Comparison of ENCODE assay signal across 25 cellular contexts in genomic region chr10:110219884-110220283, GRCh38. TPM values are rescaled to one million over a fixed set of nuclear protein-coding genes. Genes with fewer than 3 reads are reported as not detected.
DNase-seq lines count a peak whose midpoint lies in the region; ATAC-seq, FAIRE-seq and TF ChIP-seq lines count a peak whose summit lies in the region.
"Had no signal": no experiment of that assay in that cellular context is flagged by ENCODE, and none has a peak within 500 bp of the region (broad histone marks: within the 10 kb centered on the region; RNA-seq: fewer than 3 reads in every experiment).

No MANE protein-coding gene starts in this region.

- TF ChIP-seq EP300 in HepG2 (IDR thresholded peaks at IDR 0.05; ENCODE audit: low read depth in 2 of 2, low read length in 2 of 2) (no peak), HepG2 (CRISPR knock-in tag; IDR thresholded peaks at IDR 0.05; ENCODE audit: borderline replicate concordance) (no peak), ovary (IDR thresholded peaks at IDR 0.05) (no peak), transverse colon (IDR thresholded peaks at IDR 0.05; ENCODE audit: low read depth) (no peak)

- peaks cover 70% of the 10 kb centered on the region for H3K4me1 ChIP-seq in HepG2 (ENCODE audit: insufficient read depth, low read length)
- H3K4me1 ChIP-seq in right lobe of liver: peaks cover 0 to 2% (median 0%) of the 10 kb centered on the region in 4 donors
- H3K4me1 ChIP-seq in ovary (ENCODE audit: insufficient read depth): peaks cover 20% of the 10 kb centered on the region
- H3K4me1 ChIP-seq in transverse colon: peaks cover 15 to 53% (median 23%) of the 10 kb centered on the region in 4 donors
- H3K4me1 ChIP-seq in SJCRH30: peaks cover 19% of the 10 kb centered on the region

- TF ChIP-seq CTCF in HepG2 (CRISPR knock-in tag; IDR thresholded peaks at IDR 0.05): peak; percentile 39; the same call in 1 of the 2 replicates
- no peak for TF ChIP-seq CTCF in right lobe of liver (IDR thresholded peaks at IDR 0.05)
- TF ChIP-seq CTCF in ovary (IDR thresholded peaks at IDR 0.05): no peak
- TF ChIP-seq CTCF in transverse colon (IDR thresholded peaks at IDR 0.05): no peak

- H3K36me3 ChIP-seq in HepG2 (replicated peaks in 1 of 2; ENCODE audit: control insufficient read depth in 1 of 2, insufficient read depth in 2 of 2, low read length in 2 of 2) (no peaks in the 10 kb centered on the region), right lobe of liver (no peaks in the 10 kb centered on the region), ovary (no peaks in the 10 kb centered on the region), transverse colon (no peaks in the 10 kb centered on the region), SJCRH30 (no peaks in the 10 kb centered on the region)
- H3K36me3 ChIP-seq: BLaER1, thyroid gland had no signal

- POLR2A ChIA-PET in HepG2 (lab: Yijun Ruan, JAX): no interaction called here

- ATAC-seq in HepG2 (peak; percentile 41), right lobe of liver (no peak)
- ATAC-seq: GM12878; stimulated activated effector memory CD8-positive, alpha-beta T cell treated with anti-CD3 and anti-CD28 coated beads, Interleukin-12 subunit alpha, Interleukin-12 subunit beta, amount 100 ng/mL, for 72 hours had no signal

- 20% methylated on average over 7 of the region's 7 CpGs for WGBS in HepG2 (ENCODE audit: low lambda C conversion rate)
- WGBS in right lobe of liver (ENCODE audit: insufficient coverage, low coverage, low lambda C conversion rate, missing lambda C conversion rate): 82% methylated on average over 7 of the region's 7 CpGs
- 78 to 85% (median 84%) methylated on average over 7 of the region's 7 CpGs for WGBS in ovary, 3 donors
- whole genome bisulfite sequencing in transverse colon (ENCODE audit: low coverage in 1 of 2), 2 donors: 77 to 86% methylated on average over 2 to 7 of the region's 7 CpGs

- H3K4me3 ChIP-seq in HepG2 (replicated peaks in 1 of 3; ENCODE audit: insufficient read depth in 1 of 3, low read depth in 2 of 3, low read length in 3 of 3) (no peak overlapping the region), right lobe of liver (no peak overlapping the region), ovary (no peak overlapping the region), transverse colon (no peak overlapping the region), SJCRH30 (no peak overlapping the region)
- H3K4me3 ChIP-seq: BLaER1, GM12878, lung, skin epidermis, thyroid gland had no signal

- DNase-seq in HepG2 (ENCODE audit: low spot score) (no peak), right lobe of liver (no peak), ovary (no peak), transverse colon (no peak), DMS53 treated with DMSO at 0.1 percent for 48 hours (lab: John Stamatoyannopoulos, UW; ENCODE audit: unreplicated experiment) (no peak), HUDEP-2 (lab: John Stamatoyannopoulos, UW; ENCODE audit: unreplicated experiment in 76 of 76) (no peak), SJCRH30 (no peak)
- DNase-seq: activated CD4-positive, alpha-beta T cell treated with anti-CD3 and anti-CD28 coated beads for 48 hours; DND-41; effector memory CD4-positive, alpha-beta T cell; foreskin melanocyte; HCEC 1CT; NCI-H1092; NCI-H187; NCI-H2171 treated with DMSO at 0.1 percent for 48 hours; NCI-H524 treated with DMSO at 0.1 percent for 48 hours; SK-N-SH had no signal

- intact Hi-C loops in HepG2 (cut with micrococcal nuclease; ENCODE audit: unreplicated experiment): no loop called here
- intact Hi-C loops in right lobe of liver (cut with DNase I): loop anchor here (5.0 to 10.0 kb wide), 2 partner anchors 55 to 78 kb away; no protein-coding TSS in a partner anchor
- intact Hi-C loops in ovary (cut with DNase I): loop anchor here in 3 of 4 donors (10.0 kb wide), 3 partner anchors 55 to 325 kb away; no protein-coding TSS in a partner anchor
- intact Hi-C loops in transverse colon (cut with DNase I; ENCODE audit: low total_unique reads): loop anchor here (10.0 kb wide), 1 partner anchor 275 kb away; the partner anchor contains the start of gene DUSP5

- H3K27me3 ChIP-seq in HepG2 (ENCODE audit: control insufficient read depth in 1 of 2, insufficient read depth in 2 of 2, low read length in 2 of 2) (no peaks in the 10 kb centered on the region), right lobe of liver (no peaks in the 10 kb centered on the region), ovary (no peaks in the 10 kb centered on the region), transverse colon (no peaks in the 10 kb centered on the region), SJCRH30 (no peaks in the 10 kb centered on the region)
- H3K27me3 ChIP-seq: BLaER1, thyroid gland had no signal

- CTCF ChIA-PET in HepG2 (lab: Yijun Ruan, JAX; ENCODE audit: low intra/inter-chr PET ratio, low total read pairs): no interaction called here

- H2AFZ ChIP-seq in HepG2 (ENCODE audit: low read length): no peak overlapping the region

- TF ChIP-seq RAD21 in HepG2 (CRISPR knock-in tag; IDR thresholded peaks at IDR 0.05): no peak

- H3K9ac ChIP-seq in HepG2 (ENCODE audit: insufficient read depth, low read depth, low read length): no peak overlapping the region
- H3K9ac ChIP-seq: BLaER1, SK-N-SH had no signal

- H3K79me2 ChIP-seq in HepG2 (ENCODE audit: insufficient read depth, low read length): peaks cover 4% of the 10 kb centered on the region

- no peak for TF ChIP-seq POLR2A in HepG2 (IDR thresholded peaks at IDR 0.05; ENCODE audit: insufficient read depth in 1 of 2, low read depth in 2 of 2, low read length in 2 of 2)
- TF ChIP-seq POLR2A in right lobe of liver (IDR thresholded peaks at IDR 0.05): no peak
- TF ChIP-seq POLR2A in ovary (IDR thresholded peaks at IDR 0.05): no peak
- no peak for TF ChIP-seq POLR2A in transverse colon (IDR thresholded peaks at IDR 0.05)

- BruUV-seq in HepG2 (replicated peaks; lab: Mats Ljungman, UMichigan): no TSS peak

- peaks cover 49% of the 10 kb centered on the region for H4K20me1 ChIP-seq in HepG2 (ENCODE audit: insufficient read depth, low read length)

- in situ Hi-C loops in HepG2 (cut with HindIII; ENCODE audit: extremely low pct_ligation_motif_present, low pct_unique_long_range_greater_than_20kb): loop anchor here (5.0 kb wide), 1 partner anchor 83 kb away; no protein-coding TSS in a partner anchor
- in situ Hi-C loops in transverse colon (cut with MboI; ENCODE audit: low pct_ligation_motif_present in 1 of 4, low pct_unique_long_range_greater_than_20kb in 1 of 4, low sequenced_read_pairs in 3 of 4): loop anchor here in 1 of 4 donors (5.0 kb wide), 1 partner anchor 78 kb away; no protein-coding TSS in a partner anchor

- H3K4me2 ChIP-seq in HepG2 (ENCODE audit: low read depth, low read length): no peak overlapping the region
- H3K4me2 ChIP-seq: BLaER1, SK-N-SH had no signal

- H3K27ac ChIP-seq in HepG2 (ENCODE audit: extremely low read length, insufficient read depth, low read length) (no peak overlapping the region), right lobe of liver (no peak overlapping the region), cingulate gyrus (ENCODE audit: low read depth, low read length) (peak overlapping the region; percentile 93), ovary (peak overlapping the region; percentile 82 to 91), transverse colon (peak overlapping the region in 3 of 4 donors; percentile 71 to 76 (median 72)), SJCRH30 (no peak overlapping the region)
- H3K27ac ChIP-seq: BLaER1 had no signal

- no peak for FAIRE-seq in HepG2 (lab: Jason Lieb, UNC)
- FAIRE-seq: GM12878, islet of Langerhans had no signal

- no peaks in the 10 kb centered on the region for H3K9me3 ChIP-seq in HepG2 (ENCODE audit: low read length)
- no peaks in the 10 kb centered on the region for H3K9me3 ChIP-seq in right lobe of liver
- H3K9me3 ChIP-seq in ovary: no peaks in the 10 kb centered on the region
- H3K9me3 ChIP-seq in transverse colon: no peaks in the 10 kb centered on the region
- H3K9me3 ChIP-seq in SJCRH30 (replicated peaks): no peaks in the 10 kb centered on the region
- H3K9me3 ChIP-seq: BLaER1, SK-N-SH, thyroid gland had no signal

RNA-seq across cellular contexts. Expression of gene MXI1, which starts 12.5 kb away (rescaled TPM):
- total RNA-seq in HepG2 (2016; rRNA removed; fragmentation: Illumina TruSeq; extraction: Trizol) (6.6 and 10.1 TPM in 2 replicates), right lobe of liver (10 to 100 TPM; 17.1 to 32.6 (median 26.5) TPM), ovary (10 to 100 TPM; 41.9 to 80.0 (median 60.8) TPM), transverse colon (10 to 100 TPM; 44.8 to 96.5 (median 65.3) TPM)
- total RNA-seq in HepG2 (2016; cell fraction: cytosol; rRNA removed; fragmentation: Illumina TruSeq; extraction: Trizol; ENCODE audit: low read depth): 4.5 and 5.3 TPM in 2 replicates
- 6.8 TPM in 2 replicates for total RNA-seq in HepG2 (2016; cell fraction: insoluble cytoplasmic fraction; rRNA removed; fragmentation: Illumina TruSeq; extraction: Trizol)
- total RNA-seq in HepG2 (2016; cell fraction: membrane; rRNA removed; fragmentation: Illumina TruSeq; extraction: Trizol): 12.9 and 14.7 TPM in 2 replicates
- total RNA-seq in HepG2 (2016; cell fraction: nucleus; rRNA removed; fragmentation: Illumina TruSeq; extraction: Trizol): 5.4 and 5.6 TPM in 2 replicates
- polyA plus RNA-seq in HepG2 (2011; rRNA removed) (22.0 and 22.2 TPM in 2 replicates), ovary (100 to 1,000 TPM in 1 of 2 donors, 10 to 100 TPM in 1; 75.4 to 100 TPM)
- polyA plus RNA-seq in HepG2 (2011; cell fraction: cytosol; rRNA removed): 13.1 and 16.9 TPM in 2 replicates
- 9.3 and 11.4 TPM in 2 replicates for polyA plus RNA-seq in HepG2 (2011; cell fraction: nucleus; rRNA removed)
- 39.3 and 44.8 TPM in 2 replicates for polyA plus RNA-seq in HepG2 (2012)
- 6.1 and 7.9 TPM in 2 replicates for polyA plus RNA-seq in HepG2 (2016; cell fraction: cytosol; fragmentation: Illumina TruSeq; extraction: Trizol; ENCODE audit: low read depth)
- 7.9 and 8.0 TPM in 2 replicates for polyA plus RNA-seq in HepG2 (2016; cell fraction: insoluble cytoplasmic fraction; fragmentation: Illumina TruSeq; extraction: Trizol; ENCODE audit: low read depth)
- polyA plus RNA-seq in HepG2 (2016; cell fraction: membrane; fragmentation: Illumina TruSeq; extraction: Trizol; ENCODE audit: low read depth): 12.7 and 14.2 TPM in 2 replicates
- 16.1 and 16.4 TPM in 2 replicates for polyA plus RNA-seq in HepG2 (2016; cell fraction: nucleus; fragmentation: Illumina TruSeq; extraction: Trizol; ENCODE audit: insufficient read depth, low read depth)
- 12.4 and 19.6 TPM in 2 replicates for polyA minus RNA-seq in HepG2 (2011; rRNA and poly(A)+ RNA removed; ENCODE audit: low replicate concordance)
- polyA minus RNA-seq in HepG2 (2011; cell fraction: cytosol; rRNA and poly(A)+ RNA removed): 23.8 and 27.6 TPM in 2 replicates
- polyA minus RNA-seq in HepG2 (2011; cell fraction: nucleus; rRNA and poly(A)+ RNA removed): 25.0 and 35.5 TPM in 2 replicates
- total RNA-seq in SJCRH30 (2014; rRNA removed; shearing (Covaris generic)): 12.4 and 13.0 TPM in 2 replicates

Comparison
In these comparisons a context has a peak if more than half of its experiments do, and no peak if none do; other contexts are left out.
1. H3K27ac ChIP-seq: peak in cingulate gyrus (single experiment), ovary (2 of 2) and transverse colon (3 of 4); none in HepG2 (single experiment), right lobe of liver (0 of 3) and SJCRH30 (single experiment).